ENCODE assay signal across 8 cellular contexts in the genomic region with DNA sequence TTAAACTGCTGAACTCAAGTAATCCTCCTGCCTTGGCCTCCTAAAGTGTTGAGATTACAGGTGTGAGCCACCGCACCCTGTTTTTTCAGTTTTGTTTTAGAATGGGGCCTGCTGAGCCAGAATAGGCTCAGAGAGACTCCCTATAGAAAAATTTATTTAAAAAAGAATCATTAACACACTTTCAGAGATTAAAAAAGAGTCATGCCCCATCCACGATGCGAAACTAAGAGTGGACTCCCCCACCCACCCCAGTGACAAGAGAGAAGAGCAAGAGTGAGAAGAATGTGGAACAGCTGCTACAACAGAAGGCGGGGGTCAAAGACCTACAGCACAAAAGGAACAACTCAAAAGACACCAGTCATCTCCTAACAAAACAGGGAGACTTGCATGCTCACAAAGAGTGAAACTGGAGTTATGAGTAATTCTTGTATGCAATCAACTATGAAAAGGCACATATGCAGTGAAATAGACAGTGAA. TPM values are rescaled to one million over a fixed set of nuclear protein-coding genes. Genes with fewer than 3 reads are reported as not detected.
DNase-seq lines count a peak whose midpoint lies in the region; ATAC-seq and TF ChIP-seq lines count a peak whose summit lies in the region.
"Had no signal": no experiment of that assay in that cellular context is flagged by ENCODE, and none has a peak within 500 bp of the region (broad histone marks: within the 10 kb centered on the region; RNA-seq: fewer than 3 reads in every experiment).

No MANE protein-coding gene starts in this region.

- H3K27ac ChIP-seq in lower lobe of right lung: no peak overlapping the region
- H3K27ac ChIP-seq: thyroid gland had no signal

- H3K27me3 ChIP-seq in lower lobe of right lung (ENCODE audit: low read depth): no peaks in the 10 kb centered on the region
- H3K27me3 ChIP-seq: thyroid gland had no signal

- no peaks in the 10 kb centered on the region for H3K4me1 ChIP-seq in lower lobe of right lung
- H3K4me1 ChIP-seq: thyroid gland had no signal

- no peaks in the 10 kb centered on the region for H3K9me3 ChIP-seq in lower lobe of right lung
- H3K9me3 ChIP-seq: thyroid gland had no signal

- H3K36me3 ChIP-seq in lower lobe of right lung: no peaks in the 10 kb centered on the region
- H3K36me3 ChIP-seq: thyroid gland had no signal

- no peak for TF ChIP-seq CTCF in lower lobe of right lung (IDR thresholded peaks at IDR 0.05)

- H3K4me3 ChIP-seq in lower lobe of right lung: no peak overlapping the region
- H3K4me3 ChIP-seq: thyroid gland had no signal

- ATAC-seq in GM18907 (IDR thresholded peaks at IDR 0.05; ENCODE audit: unreplicated experiment): peak; percentile 97
- ATAC-seq in GM21515 (IDR thresholded peaks at IDR 0.05; ENCODE audit: unreplicated experiment): peak; percentile 94
- peak; percentile 99 for ATAC-seq in HG03354 (IDR thresholded peaks at IDR 0.05; ENCODE audit: poor library complexity, severe bottlenecking, unreplicated experiment)
- peak; percentile 14 to 52 for ATAC-seq in lower lobe of right lung

- DNase-seq in lower lobe of right lung (no peak), NCI-H774 (lab: John Stamatoyannopoulos, UW) (no peak), pons (ENCODE audit: low spot score) (no peak), NCI-H1092 treated with DMSO at 0.1 percent for 48 hours (lab: John Stamatoyannopoulos, UW) (no peak)
- DNase-seq: thyroid gland had no signal

- intact Hi-C loops in lower lobe of right lung (cut with DNase I): no loop called here

RNA-seq across cellular contexts. Expression of gene GLDC, which starts 47.2 kb away (rescaled TPM):
- total RNA-seq in lower lobe of right lung: 0.77 TPM

Comparison
In these comparisons a context has a peak if more than half of its experiments do, and no peak if none do; other contexts are left out.
1. ATAC-seq: peak in every context shown above with its lines; median percentile 99 in HG03354; 97 in GM18907; 94 in GM21515; 33 in lower lobe of right lung.